ENCODE assay signal across 8 cellular contexts in genomic region chr13:27170221-27170520, GRCh38. TPM values are rescaled to one million over a fixed set of nuclear protein-coding genes. Genes with fewer than 3 reads are reported as not detected.
DNase-seq lines count a peak whose midpoint lies in the region; ATAC-seq, FAIRE-seq and TF ChIP-seq lines count a peak whose summit lies in the region.

No MANE protein-coding gene starts in this region.

- H3K36me3 Mint-ChIP-seq in HFFc6 (ENCODE audit: low read depth), result no peaks in the 10 kb centered on the region
- H3K36me3 Mint-ChIP-seq in activated naive CD4-positive, alpha-beta T cell treated with anti-CD3 and anti-CD28 coated beads, Interleukin-2, amount 50 U/mL, for 72 hours, result peaks cover 6% of the 10 kb centered on the region in 2 donors

- peak overlapping the region; percentile 92 for H3K4me3 Mint-ChIP-seq in HFFc6

- DNase-seq in AG20443 (ENCODE audit: low spot score) (peak; percentile 56), HFFc6 (peak; percentile 68), stromal cell of bone marrow (ENCODE audit: low read depth) (peak; percentile 67), dermis blood vessel endothelial cell (no peak), GM19239 (ENCODE audit: insufficient read length, low spot score) (no peak)
- no peak for DNase-seq in activated naive CD4-positive, alpha-beta T cell treated with anti-CD3 and anti-CD28 coated beads, Interleukin-2, amount 50 U/mL, for 72 hours (ENCODE audit: low spot score in 2 of 2)
- DNase-seq in activated CD4-positive, alpha-beta T cell treated with anti-CD3 and anti-CD28 coated beads for 4 hours, result no peak

- H3K4me1 Mint-ChIP-seq in HFFc6 (ENCODE audit: low read depth), result peaks cover 60% of the 10 kb centered on the region

- FAIRE-seq in GM19239 (lab: Jason Lieb, UNC), result no peak

- peak overlapping the region; percentile 93 for H3K27ac Mint-ChIP-seq in HFFc6
- H3K27ac Mint-ChIP-seq in activated naive CD4-positive, alpha-beta T cell treated with anti-CD3 and anti-CD28 coated beads, Interleukin-2, amount 50 U/mL, for 72 hours, result peak overlapping the region; percentile 98 to 100

- no peak for TF ChIP-seq CTCF in HFFc6 (IDR thresholded peaks at IDR 0.05)

- H3K27me3 ChIP-seq in iPS-20b (ENCODE audit: insufficient read depth, low read length), result no peaks in the 10 kb centered on the region

- H3K27me3 Mint-ChIP-seq in HFFc6 (ENCODE audit: insufficient read depth), result no peaks in the 10 kb centered on the region

- H3K4me3 ChIP-seq in iPS-20b (ENCODE audit: low read length), result peak overlapping the region; percentile 96

- H3K9me3 Mint-ChIP-seq in HFFc6, result no peaks in the 10 kb centered on the region
- no peaks in the 10 kb centered on the region for H3K9me3 Mint-ChIP-seq in activated naive CD4-positive, alpha-beta T cell treated with anti-CD3 and anti-CD28 coated beads, Interleukin-2, amount 50 U/mL, for 72 hours

- peak; percentile 10 to 41 for ATAC-seq in activated naive CD4-positive, alpha-beta T cell treated with anti-CD3 and anti-CD28 coated beads, Interleukin-2, amount 50 U/mL, for 72 hours

- H3K9me3 ChIP-seq in iPS-20b (ENCODE audit: insufficient read depth, low read depth, low read length), result no peaks in the 10 kb centered on the region

- no peak overlapping the region for H3K27ac ChIP-seq in iPS-20b (ENCODE audit: low read length)

- H3K36me3 ChIP-seq in iPS-20b (ENCODE audit: insufficient read depth, low read depth, low read length), result no peaks in the 10 kb centered on the region

- peak overlapping the region; percentile 80 for H3K9ac ChIP-seq in iPS-20b (ENCODE audit: low read depth, low read length)

- H3K4me1 ChIP-seq in iPS-20b (ENCODE audit: insufficient read depth, low read length), result peaks cover 34% of the 10 kb centered on the region

RNA-seq across cellular contexts. Expression of gene USP12, which starts 1.4 kb away (rescaled TPM):
- 10 to 100 TPM; 20.0 to 25.2 (median 22.7) TPM for total RNA-seq in HFFc6 (2021; fragmentation: NEBNext Ultra II Directional; extraction: Animal tissue kit (Norgen Biotek cat#: 25700))
- 10 to 100 TPM; 34.8 to 35.6 TPM for total RNA-seq in activated naive CD4-positive, alpha-beta T cell treated with anti-CD3 and anti-CD28 coated beads, Interleukin-2, amount 50 U/mL, for 72 hours
- total RNA-seq in dermis blood vessel endothelial cell, result 32.3 and 39.7 TPM in 2 replicates

Comparison
In these comparisons a context has a peak if more than half of its experiments do, and no peak if none do; other contexts are left out.
1. DNase-seq: peak in AG20443 (single experiment), HFFc6 (single experiment) and stromal cell of bone marrow (single experiment); none in activated naive CD4-positive, alpha-beta T cell treated with anti-CD3 and anti-CD28 coated beads, Interleukin-2, amount 50 U/mL, for 72 hours (0 of 2), activated CD4-positive, alpha-beta T cell treated with anti-CD3 and anti-CD28 coated beads for 4 hours (0 of 2), dermis blood vessel endothelial cell (single experiment) and GM19239 (single experiment).